14 cellular contexts compared by ENCODE assay signal in genomic region chr4:82643994-82644730, GRCh38.
DNase-seq lines count a peak whose midpoint lies in the region; ATAC-seq and TF ChIP-seq lines count a peak whose summit lies in the region.
"Had no signal": no experiment of that assay in that cellular context is flagged by ENCODE, and none has a peak within 500 bp of the region (broad histone marks: within the 10 kb centered on the region; RNA-seq: fewer than 3 reads in every experiment).

No MANE protein-coding gene starts in this region.

- no peaks in the 10 kb centered on the region for H3K27me3 ChIP-seq in mammary epithelial cell (ENCODE audit: insufficient read depth, low read length)
- no peaks in the 10 kb centered on the region for H3K27me3 ChIP-seq in kidney epithelial cell (ENCODE audit: control insufficient read depth, insufficient read depth, low read length)
- no peaks in the 10 kb centered on the region for H3K27me3 ChIP-seq in heart right ventricle
- H3K27me3 ChIP-seq: esophagus squamous epithelium, neutrophil had no signal

- in situ Hi-C loops in mammary epithelial cell (cut with MboI; ENCODE audit: low sequenced_read_pairs in 2 of 2) = no loop called here

- no peak overlapping the region for H2AFZ ChIP-seq in mammary epithelial cell (ENCODE audit: low read depth, low read length)

- 77% methylated on average over 5 of the region's 5 CpGs for WGBS in mammary epithelial cell (ENCODE audit: low coverage, missing lambda C conversion rate)
- WGBS in heart right ventricle, 2 donors = 95% methylated on average over 5 of the region's 5 CpGs

- H3K79me2 ChIP-seq in mammary epithelial cell (ENCODE audit: insufficient read depth, low read length) = no peaks in the 10 kb centered on the region

- no peaks in the 10 kb centered on the region for H3K4me1 Mint-ChIP-seq in activated T-helper 1 cell treated with anti-CD3 and anti-CD28 coated beads, Interleukin-12 subunit alpha, Interleukin-12 subunit beta, Interleukin-2, Interleukin-4 antibody, amounts not matched to agents 30 ng/mL and 10 ng/mL and 1 ng/mL, durations not matched to agents 14 hours and 24 hours and 36 hours (ENCODE audit: low read depth)
- H3K4me1 Mint-ChIP-seq: activated naive CD8-positive, alpha-beta T cell treated with anti-CD3 and anti-CD28 coated beads, Interleukin-2, amount 10 ng/mL, durations not matched to agents 7 days and 5 days had no signal

- no peaks in the 10 kb centered on the region for H3K9me3 ChIP-seq in mammary epithelial cell (replicated peaks; ENCODE audit: insufficient read depth, low read length)
- no peaks in the 10 kb centered on the region for H3K9me3 ChIP-seq in heart right ventricle
- H3K9me3 ChIP-seq: esophagus squamous epithelium, neutrophil had no signal

- no peak overlapping the region for H3K4me3 ChIP-seq in mammary epithelial cell (replicated peaks in 1 of 3; ENCODE audit: insufficient read depth in 1 of 3, low read depth in 2 of 3, low read length in 3 of 3)
- H3K4me3 ChIP-seq in kidney epithelial cell (ENCODE audit: low read depth, low read length) = no peak overlapping the region
- no peak overlapping the region for H3K4me3 ChIP-seq in heart right ventricle
- H3K4me3 ChIP-seq: esophagus squamous epithelium had no signal

- no peaks in the 10 kb centered on the region for H3K36me3 Mint-ChIP-seq in activated T-helper 1 cell treated with anti-CD3 and anti-CD28 coated beads, Interleukin-12 subunit alpha, Interleukin-12 subunit beta, Interleukin-2, Interleukin-4 antibody, amounts not matched to agents 30 ng/mL and 10 ng/mL and 1 ng/mL, durations not matched to agents 14 hours and 24 hours and 36 hours (ENCODE audit: low read depth)
- H3K36me3 Mint-ChIP-seq: activated naive CD8-positive, alpha-beta T cell treated with anti-CD3 and anti-CD28 coated beads, Interleukin-2, amount 10 ng/mL, durations not matched to agents 7 days and 5 days had no signal

- no peaks in the 10 kb centered on the region for H3K27me3 Mint-ChIP-seq in activated T-helper 1 cell treated with anti-CD3 and anti-CD28 coated beads, Interleukin-12 subunit alpha, Interleukin-12 subunit beta, Interleukin-2, Interleukin-4 antibody, amounts not matched to agents 30 ng/mL and 10 ng/mL and 1 ng/mL, durations not matched to agents 14 hours and 24 hours and 36 hours (ENCODE audit: insufficient read depth)

- H3K9me3 Mint-ChIP-seq in activated T-helper 1 cell treated with anti-CD3 and anti-CD28 coated beads, Interleukin-12 subunit alpha, Interleukin-12 subunit beta, Interleukin-2, Interleukin-4 antibody, amounts not matched to agents 30 ng/mL and 10 ng/mL and 1 ng/mL, durations not matched to agents 14 hours and 24 hours and 36 hours = no peaks in the 10 kb centered on the region
- H3K9me3 Mint-ChIP-seq: activated naive CD8-positive, alpha-beta T cell treated with anti-CD3 and anti-CD28 coated beads, Interleukin-2, amount 10 ng/mL, durations not matched to agents 7 days and 5 days had no signal

- no peaks in the 10 kb centered on the region for H3K36me3 ChIP-seq in mammary epithelial cell (ENCODE audit: insufficient read depth, low read length)
- H3K36me3 ChIP-seq in kidney epithelial cell (ENCODE audit: control insufficient read depth, insufficient read depth, low read length) = no peaks in the 10 kb centered on the region
- no peaks in the 10 kb centered on the region for H3K36me3 ChIP-seq in heart right ventricle
- H3K36me3 ChIP-seq: esophagus squamous epithelium, neutrophil had no signal

- H3K9ac ChIP-seq in mammary epithelial cell (ENCODE audit: insufficient read depth, low read length) = no peak overlapping the region

- BruUV-seq in mammary epithelial cell (replicated peaks; lab: Mats Ljungman, UMichigan) = no TSS peak

- H3K4me3 Mint-ChIP-seq in activated T-helper 1 cell treated with anti-CD3 and anti-CD28 coated beads, Interleukin-12 subunit alpha, Interleukin-12 subunit beta, Interleukin-2, Interleukin-4 antibody, amounts not matched to agents 30 ng/mL and 10 ng/mL and 1 ng/mL, durations not matched to agents 14 hours and 24 hours and 36 hours = no peak overlapping the region
- H3K4me3 Mint-ChIP-seq: activated naive CD8-positive, alpha-beta T cell treated with anti-CD3 and anti-CD28 coated beads, Interleukin-2, amount 10 ng/mL, durations not matched to agents 7 days and 5 days had no signal

- no peaks in the 10 kb centered on the region for H4K20me1 ChIP-seq in mammary epithelial cell (ENCODE audit: insufficient read depth, low read length)

- H3K4me1 ChIP-seq in mammary epithelial cell (ENCODE audit: insufficient read depth, low read length) (peaks cover 18% of the 10 kb centered on the region), heart right ventricle (peaks cover 0 to 17% (median 0%) of the 10 kb centered on the region in 9 donors)
- H3K4me1 ChIP-seq: esophagus squamous epithelium had no signal

- H3K27ac ChIP-seq in mammary epithelial cell (ENCODE audit: insufficient read depth, low read depth, low read length) = peak overlapping the region; percentile 34
- no peak overlapping the region for H3K27ac ChIP-seq in heart right ventricle
- H3K27ac ChIP-seq: esophagus squamous epithelium, neutrophil had no signal

- TF ChIP-seq CTCF in mammary epithelial cell (conservative IDR thresholded peaks at IDR 0.05 in 1 of 2, IDR thresholded peaks at IDR 0.05 in 1 of 2; ENCODE audit: extremely low read depth in 1 of 2, insufficient read depth in 1 of 2, low read depth in 1 of 2, low read length in 2 of 2) (no peak), kidney epithelial cell (IDR thresholded peaks at IDR 0.05; ENCODE audit: insufficient read depth, low read length, poor library complexity, severe bottlenecking) (no peak), heart right ventricle (IDR thresholded peaks at IDR 0.05) (no peak)

- no peak for ATAC-seq in heart right ventricle

- DNase-seq in AG08395 (ENCODE audit: low spot score) (peak; percentile 49), HT1080 (ENCODE audit: low read depth) (peak; percentile 53), mammary epithelial cell (peak; percentile 65), kidney epithelial cell (ENCODE audit: low read depth) (peak; percentile 74), KG1 (lab: John Stamatoyannopoulos, UW) (no peak), heart right ventricle (no peak), NCI-H2029 treated with DMSO at 0.1 percent for 48 hours (lab: John Stamatoyannopoulos, UW) (no peak)
- DNase-seq in activated T-helper 1 cell treated with anti-CD3 and anti-CD28 coated beads, Interleukin-12 subunit alpha, Interleukin-12 subunit beta, Interleukin-2, Interleukin-4 antibody, amounts not matched to agents 30 ng/mL and 10 ng/mL and 1 ng/mL, durations not matched to agents 14 hours and 24 hours and 36 hours (ENCODE audit: low spot score) = no peak
- DNase-seq: activated naive CD8-positive, alpha-beta T cell treated with anti-CD3 and anti-CD28 coated beads, Interleukin-2, amount 10 ng/mL, durations not matched to agents 7 days and 5 days; AML-193; cortex of kidney; esophagus squamous epithelium; NCI-H1092 treated with DMSO at 0.1 percent for 48 hours had no signal

- H3K4me2 ChIP-seq in mammary epithelial cell (ENCODE audit: insufficient read depth, low read depth, low read length) = peak overlapping the region; percentile 53

- no peak overlapping the region for H3K27ac Mint-ChIP-seq in activated T-helper 1 cell treated with anti-CD3 and anti-CD28 coated beads, Interleukin-12 subunit alpha, Interleukin-12 subunit beta, Interleukin-2, Interleukin-4 antibody, amounts not matched to agents 30 ng/mL and 10 ng/mL and 1 ng/mL, durations not matched to agents 14 hours and 24 hours and 36 hours
- H3K27ac Mint-ChIP-seq: activated naive CD8-positive, alpha-beta T cell treated with anti-CD3 and anti-CD28 coated beads, Interleukin-2, amount 10 ng/mL, durations not matched to agents 7 days and 5 days had no signal

- intact Hi-C loops in mammary epithelial cell (cut with micrococcal nuclease) = no loop called here
- intact Hi-C loops in heart right ventricle (cut with DNase I) = no loop called here
- intact Hi-C loops in activated T-helper 1 cell treated with anti-CD3 and anti-CD28 coated beads, Interleukin-12 subunit alpha, Interleukin-12 subunit beta, Interleukin-2, Interleukin-4 antibody, amounts not matched to agents 30 ng/mL and 10 ng/mL and 1 ng/mL, durations not matched to agents 14 hours and 24 hours and 36 hours (cut with micrococcal nuclease) = no loop called here

- dilution Hi-C loops in mammary epithelial cell (cut with HindIII; ENCODE audit: low sequenced_read_pairs) = no loop called here

- CTCF ChIA-PET in mammary epithelial cell (lab: Charles Lee; ENCODE audit: low non-redundant PET) = no interaction called here

Comparison
In these comparisons a context has a peak if more than half of its experiments do, and no peak if none do; other contexts are left out.
1. DNase-seq: peak in AG08395 (single experiment), HT1080 (single experiment), mammary epithelial cell (single experiment) and kidney epithelial cell (single experiment); none in KG1 (single experiment), heart right ventricle (0 of 2), NCI-H2029 treated with DMSO at 0.1 percent for 48 hours (single experiment) and activated T-helper 1 cell treated with anti-CD3 and anti-CD28 coated beads, Interleukin-12 subunit alpha, Interleukin-12 subunit beta, Interleukin-2, Interleukin-4 antibody, amounts not matched to agents 30 ng/mL and 10 ng/mL and 1 ng/mL, durations not matched to agents 14 hours and 24 hours and 36 hours (single experiment).